In genomic region chr18:4107049-4107459, GRCh38 we compare ENCODE assay signal across 9 cellular contexts.
DNase-seq lines count a peak whose midpoint lies in the region; ATAC-seq and TF ChIP-seq lines count a peak whose summit lies in the region.
"Had no signal": no experiment of that assay in that cellular context is flagged by ENCODE, and none has a peak within 500 bp of the region (broad histone marks: within the 10 kb centered on the region; RNA-seq: fewer than 3 reads in every experiment).

No MANE protein-coding gene starts in this region.

- no peak overlapping the region for H3K4me3 ChIP-seq in OCI-LY3 (ENCODE audit: low read length)
- no peak overlapping the region for H3K4me3 ChIP-seq in ectodermal cell (ENCODE audit: insufficient read depth, low read depth, low read length)
- peak overlapping the region; percentile 35 for H3K4me3 ChIP-seq in neural cell (ENCODE audit: low read length)
- H3K4me3 ChIP-seq in aorta (ENCODE audit: low read length in 2 of 2), result peak overlapping the region; percentile 26 to 76
- H3K4me3 ChIP-seq: pancreas, SK-N-MC had no signal

- H3K27me3 ChIP-seq in OCI-LY3 (ENCODE audit: low read depth, low read length) (no peaks in the 10 kb centered on the region), ectodermal cell (ENCODE audit: control insufficient read depth, insufficient read depth, low read length, poor library complexity, severe bottlenecking) (no peaks in the 10 kb centered on the region), neural cell (ENCODE audit: insufficient read depth, low read depth, low read length) (no peaks in the 10 kb centered on the region), aorta (ENCODE audit: control insufficient read depth in 1 of 2, insufficient read depth in 2 of 2, low read length in 1 of 2) (no peaks in the 10 kb centered on the region)
- H3K27me3 ChIP-seq: pancreas had no signal

- peak; percentile 62 for ATAC-seq in aorta (ENCODE audit: low FRiP score)
- no peak for ATAC-seq in GM19455 (IDR thresholded peaks at IDR 0.05; ENCODE audit: unreplicated experiment)

- peak overlapping the region; percentile 14; the same call in 1 of the 2 replicates for H3K4me2 ChIP-seq in OCI-LY3 (ENCODE audit: low read length)
- no peak overlapping the region for H3K4me2 ChIP-seq in neural cell (ENCODE audit: low read length)

- no peaks in the 10 kb centered on the region for H3K4me1 ChIP-seq in OCI-LY3 (ENCODE audit: low read length)
- peaks cover 14% of the 10 kb centered on the region for H3K4me1 ChIP-seq in ectodermal cell (ENCODE audit: control insufficient read depth, insufficient read depth, low read length)
- no peaks in the 10 kb centered on the region for H3K4me1 ChIP-seq in aorta (ENCODE audit: control insufficient read depth in 1 of 2, insufficient read depth in 2 of 2, low read length in 2 of 2)
- H3K4me1 ChIP-seq: pancreas had no signal

- no peak for DNase-seq in aorta
- no peak for DNase-seq in GOT3 (lab: John Stamatoyannopoulos, UW)
- no peak for DNase-seq in NCI-H748 treated with DMSO at 0.1 percent for 48 hours (lab: John Stamatoyannopoulos, UW)

- H3F3A ChIP-seq in neural cell (ENCODE audit: insufficient read depth, low read length, poor library complexity, severe bottlenecking), result peaks cover 5% of the 10 kb centered on the region

- H3K79me2 ChIP-seq in OCI-LY3 (ENCODE audit: low read length) (no peaks in the 10 kb centered on the region), neural cell (replicated peaks; ENCODE audit: insufficient read depth, low read length) (no peaks in the 10 kb centered on the region)

- TF ChIP-seq EP300 in neural cell (conservative IDR thresholded peaks at IDR 0.05; ENCODE audit: poor library complexity, severe bottlenecking), result no peak

- H2AFZ ChIP-seq in OCI-LY3 (ENCODE audit: low read depth, low read length), result no peak overlapping the region
- peak overlapping the region; percentile 43 for H2AFZ ChIP-seq in neural cell (ENCODE audit: low read depth, low read length)

- H3K9me3 ChIP-seq in OCI-LY3 (ENCODE audit: insufficient read depth, low read length) (no peaks in the 10 kb centered on the region), ectodermal cell (ENCODE audit: control insufficient read depth, low read length) (no peaks in the 10 kb centered on the region), neural cell (ENCODE audit: low read length) (no peaks in the 10 kb centered on the region), aorta (ENCODE audit: control insufficient read depth, low read length) (no peaks in the 10 kb centered on the region)
- H3K9me3 ChIP-seq: pancreas had no signal

- TF ChIP-seq CTCF in OCI-LY3 (IDR thresholded peaks at IDR 0.05; ENCODE audit: low read depth, low read length), result no peak
- no peak for TF ChIP-seq CTCF in neural cell (IDR thresholded peaks at IDR 0.05; ENCODE audit: poor library complexity, severe bottlenecking)

- H4K20me1 ChIP-seq in OCI-LY3 (ENCODE audit: insufficient read depth, low read length) (no peaks in the 10 kb centered on the region), neural cell (ENCODE audit: insufficient read depth) (no peaks in the 10 kb centered on the region)

- H3K27ac ChIP-seq in OCI-LY3 (ENCODE audit: low read length), result no peak overlapping the region
- peak overlapping the region; percentile 87 for H3K27ac ChIP-seq in ectodermal cell (ENCODE audit: insufficient read depth, low read depth, low read length, poor library complexity, severe bottlenecking)
- H3K27ac ChIP-seq in neural cell (ENCODE audit: low read length), result no peak overlapping the region
- no peak overlapping the region for H3K27ac ChIP-seq in aorta (ENCODE audit: low read depth in 1 of 2, low read length in 2 of 2)
- H3K27ac ChIP-seq: pancreas, SK-N-MC had no signal

- H3K36me3 ChIP-seq in OCI-LY3 (replicated peaks; ENCODE audit: low read depth, low read length) (no peaks in the 10 kb centered on the region), ectodermal cell (ENCODE audit: control insufficient read depth, insufficient read depth, low read length) (no peaks in the 10 kb centered on the region), neural cell (ENCODE audit: insufficient read depth, low read length) (no peaks in the 10 kb centered on the region), aorta (ENCODE audit: control insufficient read depth in 1 of 2, insufficient read depth in 2 of 2, low read length in 1 of 2) (no peaks in the 10 kb centered on the region)
- H3K36me3 ChIP-seq: pancreas had no signal

- H3K9me2 ChIP-seq in neural cell (ENCODE audit: insufficient read depth, low read length), result no peaks in the 10 kb centered on the region

- no peak for TF ChIP-seq RAD21 in neural cell (conservative IDR thresholded peaks at IDR 0.05)

- intact Hi-C loops in aorta (cut with DNase I), result loop anchor here (2.0 to 10.0 kb wide), 5 partner anchors 138 to 950 kb away; partner anchors contain the start of gene DLGAP1 (in 1 of the 2)

- 6 to 8% methylated on average over 12 of the region's 12 CpGs for WGBS in ectodermal cell, 2 experiments
- WGBS in aorta, 2 donors, result 33 to 41% methylated on average over 12 of the region's 12 CpGs

- no peak overlapping the region for H3K9ac ChIP-seq in OCI-LY3 (ENCODE audit: low read length)
- H3K9ac ChIP-seq in neural cell (ENCODE audit: low read length), result no peak overlapping the region

TF ChIP-seq in neural cell, 6 proteins besides CTCF, POLR2A, EP300 and RAD21:
- TF ChIP-seq SMC3 (conservative IDR thresholded peaks at IDR 0.05; ENCODE audit: poor library complexity) (no peak), EZH2 (IDR thresholded peaks at IDR 0.05; ENCODE audit: borderline replicate concordance, insufficient read depth, low read length, poor library complexity, severe bottlenecking) (no peak), REST (IDR thresholded peaks at IDR 0.05; ENCODE audit: borderline replicate concordance) (no peak), POLR2AphosphoS5 (IDR thresholded peaks at IDR 0.05) (no peak)

Comparison
In these comparisons a context has a peak if more than half of its experiments do, and no peak if none do; other contexts are left out.
1. H3K4me3 ChIP-seq: peak in neural cell (single experiment) and aorta (2 of 2); none in OCI-LY3 (single experiment) and ectodermal cell (single experiment).